In the genomic region with DNA sequence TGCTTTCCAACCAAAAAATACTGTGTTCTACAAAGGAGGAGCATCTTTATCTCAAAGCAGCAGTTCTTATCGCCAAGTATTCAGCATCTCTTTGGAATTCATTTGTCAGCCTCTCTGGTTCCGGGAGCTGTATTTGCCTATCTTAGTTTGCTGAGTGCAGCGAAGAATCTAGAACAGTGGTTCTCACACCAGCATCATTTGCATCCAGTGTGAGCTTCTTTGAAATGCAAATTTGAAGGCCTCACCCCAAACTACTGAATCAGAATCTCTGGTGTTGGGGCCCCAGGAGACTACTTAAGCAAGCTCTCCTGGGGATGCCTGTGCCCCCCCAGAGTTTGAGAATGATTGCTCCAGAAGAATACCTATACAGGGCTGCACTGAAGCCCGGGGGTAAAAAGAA, we compare ENCODE assay signal across 11 cellular contexts. TPM values are rescaled to one million over a fixed set of nuclear protein-coding genes. Genes with fewer than 3 reads are reported as not detected.
DNase-seq lines count a peak whose midpoint lies in the region; ATAC-seq and TF ChIP-seq lines count a peak whose summit lies in the region.
"Had no signal": no experiment of that assay in that cellular context is flagged by ENCODE, and none has a peak within 500 bp of the region (broad histone marks: within the 10 kb centered on the region; RNA-seq: fewer than 3 reads in every experiment).

No MANE protein-coding gene starts in this region.

- no peaks in the 10 kb centered on the region for H3K27me3 ChIP-seq in CD4-positive, alpha-beta memory T cell (ENCODE audit: insufficient read depth, low read length)
- no peaks in the 10 kb centered on the region for H3K27me3 ChIP-seq in mesendoderm (ENCODE audit: insufficient read depth, low read length, poor library complexity)

- peak overlapping the region; percentile 77 to 99 (median 98) for H3K27ac Mint-ChIP-seq in CD4-positive, alpha-beta memory T cell
- peak overlapping the region; percentile 97 for H3K27ac Mint-ChIP-seq in activated T-helper 17 cell treated with anti-CD3 and anti-CD28 coated beads, Interleukin-2, amount 50 U/mL, for 72 hours

- H3K79me2 ChIP-seq in mesendoderm (ENCODE audit: control insufficient read depth, insufficient read depth, low read length) = peaks cover 23% of the 10 kb centered on the region

- no peak for DNase-seq in CD4-positive, alpha-beta memory T cell
- DNase-seq in mesendoderm (peak; percentile 96), HEK293T (ENCODE audit: extremely low spot score) (no peak), NCI-H524 treated with DMSO at 0.1 percent for 48 hours (lab: John Stamatoyannopoulos, UW) (no peak), HPDE6-E6E7 (ENCODE audit: extremely low spot score) (no peak)
- no peak for DNase-seq in stimulated activated CD4-positive, alpha-beta T cell treated with anti-CD3 and anti-CD28 coated beads, Interleukin-2, amount 100 ng/mL, for 48 hours
- DNase-seq: activated CD4-positive, alpha-beta T cell treated with anti-CD3 and anti-CD28 coated beads, Interleukin-2, amount 50 U/mL, for 48 hours; NCI-H524; occipital lobe had no signal

- no peak overlapping the region for H3K4me2 ChIP-seq in mesendoderm (ENCODE audit: low read length)

- no peak overlapping the region for H3K4ac ChIP-seq in mesendoderm (ENCODE audit: low read depth, low read length)

- H3K4me1 Mint-ChIP-seq in CD4-positive, alpha-beta memory T cell = peaks cover 34 to 46% (median 38%) of the 10 kb centered on the region in 4 donors
- peaks cover 20% of the 10 kb centered on the region for H3K4me1 Mint-ChIP-seq in activated T-helper 17 cell treated with anti-CD3 and anti-CD28 coated beads, Interleukin-2, amount 50 U/mL, for 72 hours

- POLR2A ChIA-PET in CD4-positive, alpha-beta memory T cell (lab: Charles Lee; ENCODE audit: partially characterized antibody) = interaction anchor here (0.8 to 1.6 kb wide), 5 partner anchors 8 to 509 kb away, joined by 3 to 5 read pairs (median 4); a partner anchor contains a TSS
- POLR2A ChIA-PET in HEK293T (lab: Yijun Ruan, JAX) = interaction anchor here (0.6 kb wide), 2 partner anchors 55 to 66 kb away, joined by 3 to 4 read pairs; no protein-coding TSS in a partner anchor

- no peak overlapping the region for H2BK15ac ChIP-seq in mesendoderm (replicated peaks; ENCODE audit: low read depth)

- no peak overlapping the region for H2AK5ac ChIP-seq in mesendoderm (ENCODE audit: low read length)

- no peak overlapping the region for H2BK5ac ChIP-seq in mesendoderm (ENCODE audit: low read length)

- intact Hi-C loops in CD4-positive, alpha-beta memory T cell (cut with micrococcal nuclease) = loop anchor here (2.0 kb wide), 2 partner anchors 111 to 841 kb away; a partner anchor contains a TSS

- H4K8ac ChIP-seq in mesendoderm (ENCODE audit: low read depth, low read length) = no peak overlapping the region

- no peak overlapping the region for H3K56ac ChIP-seq in mesendoderm (ENCODE audit: low read length)

- no peak overlapping the region for H3K4me3 ChIP-seq in CD4-positive, alpha-beta memory T cell (ENCODE audit: low read length in 2 of 2)
- no peak overlapping the region for H3K4me3 ChIP-seq in mesendoderm (ENCODE audit: low read length)

- H3K27me3 Mint-ChIP-seq in CD4-positive, alpha-beta memory T cell = no peaks in the 10 kb centered on the region
- no peaks in the 10 kb centered on the region for H3K27me3 Mint-ChIP-seq in activated T-helper 17 cell treated with anti-CD3 and anti-CD28 coated beads, Interleukin-2, amount 50 U/mL, for 72 hours

- no peak overlapping the region for H2BK120ac ChIP-seq in mesendoderm (ENCODE audit: low read depth, low read length)

- H3K9me3 ChIP-seq in CD4-positive, alpha-beta memory T cell (ENCODE audit: control insufficient read depth in 1 of 2, low read length in 2 of 2) = no peaks in the 10 kb centered on the region

- H3K9me3 Mint-ChIP-seq in CD4-positive, alpha-beta memory T cell = peaks cover 0 to 4% (median 0%) of the 10 kb centered on the region in 8 donors
- no peaks in the 10 kb centered on the region for H3K9me3 Mint-ChIP-seq in activated T-helper 17 cell treated with anti-CD3 and anti-CD28 coated beads, Interleukin-2, amount 50 U/mL, for 72 hours

- H3K18ac ChIP-seq in mesendoderm (ENCODE audit: low read length) = no peak overlapping the region

- H3K4me1 ChIP-seq in CD4-positive, alpha-beta memory T cell (ENCODE audit: insufficient read depth, low read length) = peaks cover 42% of the 10 kb centered on the region
- H3K4me1 ChIP-seq in mesendoderm (ENCODE audit: control insufficient read depth, low read depth, low read length) = peaks cover 14% of the 10 kb centered on the region

- no peaks in the 10 kb centered on the region for H3K36me3 ChIP-seq in CD4-positive, alpha-beta memory T cell (ENCODE audit: insufficient read depth, low read length)
- H3K36me3 ChIP-seq in mesendoderm (ENCODE audit: control insufficient read depth, insufficient read depth, low read length) = no peaks in the 10 kb centered on the region

- CTCF ChIA-PET in CD4-positive, alpha-beta memory T cell (lab: Charles Lee; ENCODE audit: partially characterized antibody) = interaction anchor here (1.3 to 2.9 kb wide), 3 partner anchors 9 to 156 kb away, joined by 4 to 24 read pairs (median 12); no protein-coding TSS in a partner anchor
- CTCF ChIA-PET in HEK293T (lab: Yijun Ruan, JAX) = no interaction called here

- H3K27ac ChIP-seq in CD4-positive, alpha-beta memory T cell (ENCODE audit: low read depth, low read length) = peak overlapping the region; percentile 100
- no peak overlapping the region for H3K27ac ChIP-seq in mesendoderm (ENCODE audit: low read depth, low read length)

- no CpG with 5 or more reads among the region's 4 CpGs for WGBS in mesendoderm (ENCODE audit: extremely low coverage, insufficient coverage, low lambda C conversion rate)

- H4K5ac ChIP-seq in mesendoderm (ENCODE audit: low read length) = no peak overlapping the region

- peak; percentile 44 for ATAC-seq in GM21529 (IDR thresholded peaks at IDR 0.05; ENCODE audit: unreplicated experiment)
- ATAC-seq in activated T-helper 17 cell treated with anti-CD3 and anti-CD28 coated beads, Interleukin-2, amount 50 U/mL, for 72 hours (replicated peaks) = no peak

- H3K9ac ChIP-seq in mesendoderm (ENCODE audit: low read length) = no peak overlapping the region

- H3K4me3 Mint-ChIP-seq in CD4-positive, alpha-beta memory T cell = peak overlapping the region in 7 of 8 donors; percentile 29 to 98 (median 92)
- H3K4me3 Mint-ChIP-seq in activated T-helper 17 cell treated with anti-CD3 and anti-CD28 coated beads, Interleukin-2, amount 50 U/mL, for 72 hours = peak overlapping the region; percentile 89

- H3K23ac ChIP-seq in mesendoderm (ENCODE audit: low read length) = no peak overlapping the region

- peaks cover 0 to 7% of the 10 kb centered on the region in 2 donors for H3K36me3 Mint-ChIP-seq in CD4-positive, alpha-beta memory T cell
- peaks cover 24% of the 10 kb centered on the region for H3K36me3 Mint-ChIP-seq in activated T-helper 17 cell treated with anti-CD3 and anti-CD28 coated beads, Interleukin-2, amount 50 U/mL, for 72 hours (ENCODE audit: low read depth)

- H3K79me1 ChIP-seq in mesendoderm (ENCODE audit: low read length) = peaks cover 10% of the 10 kb centered on the region

TF ChIP-seq in HEK293T, 16 proteins besides CTCF, POLR2A, EP300 and RAD21:
- TF ChIP-seq ARNT (IDR thresholded peaks at IDR 0.05) (no peak), LEF1 (IDR thresholded peaks at IDR 0.05; ENCODE audit: borderline replicate concordance) (no peak), ELF4 (IDR thresholded peaks at IDR 0.05) (no peak), TARDBP (IDR thresholded peaks at IDR 0.05) (no peak), FOXA1 (IDR thresholded peaks at IDR 0.05) (no peak)
- TF ChIP-seq, protein P1, sequence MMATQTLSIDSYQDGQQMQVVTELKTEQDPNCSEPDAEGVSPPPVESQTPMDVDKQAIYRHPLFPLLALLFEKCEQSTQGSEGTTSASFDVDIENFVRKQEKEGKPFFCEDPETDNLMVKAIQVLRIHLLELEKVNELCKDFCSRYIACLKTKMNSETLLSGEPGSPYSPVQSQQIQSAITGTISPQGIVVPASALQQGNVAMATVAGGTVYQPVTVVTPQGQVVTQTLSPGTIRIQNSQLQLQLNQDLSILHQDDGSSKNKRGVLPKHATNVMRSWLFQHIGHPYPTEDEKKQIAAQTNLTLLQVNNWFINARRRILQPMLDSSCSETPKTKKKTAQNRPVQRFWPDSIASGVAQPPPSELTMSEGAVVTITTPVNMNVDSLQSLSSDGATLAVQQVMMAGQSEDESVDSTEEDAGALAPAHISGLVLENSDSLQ (IDR thresholded peaks at IDR 0.05) = no peak
TF ChIP-seq in HEK293T: peak in this region for 0.

RNA-seq across cellular contexts. Expression of a gene that starts 1.5 kb away (rescaled TPM):
- 10 to 100 TPM; 65.5 to 69.2 TPM for total RNA-seq in CD4-positive, alpha-beta memory T cell
- polyA plus RNA-seq in CD4-positive, alpha-beta memory T cell = 10 to 100 TPM; 80.0 to 98.2 TPM
- total RNA-seq in activated T-helper 17 cell treated with anti-CD3 and anti-CD28 coated beads, Interleukin-2, amount 50 U/mL, for 72 hours = 10 to 100 TPM; 72.1 to 78.7 TPM
- polyA plus RNA-seq in mesendoderm (2013, experiment 1 of 2) = 53.1 TPM
- 50.1 TPM for polyA plus RNA-seq in mesendoderm (2013, experiment 2 of 2)
